ENCODE assay signal across 24 cellular contexts in the genomic region with DNA sequence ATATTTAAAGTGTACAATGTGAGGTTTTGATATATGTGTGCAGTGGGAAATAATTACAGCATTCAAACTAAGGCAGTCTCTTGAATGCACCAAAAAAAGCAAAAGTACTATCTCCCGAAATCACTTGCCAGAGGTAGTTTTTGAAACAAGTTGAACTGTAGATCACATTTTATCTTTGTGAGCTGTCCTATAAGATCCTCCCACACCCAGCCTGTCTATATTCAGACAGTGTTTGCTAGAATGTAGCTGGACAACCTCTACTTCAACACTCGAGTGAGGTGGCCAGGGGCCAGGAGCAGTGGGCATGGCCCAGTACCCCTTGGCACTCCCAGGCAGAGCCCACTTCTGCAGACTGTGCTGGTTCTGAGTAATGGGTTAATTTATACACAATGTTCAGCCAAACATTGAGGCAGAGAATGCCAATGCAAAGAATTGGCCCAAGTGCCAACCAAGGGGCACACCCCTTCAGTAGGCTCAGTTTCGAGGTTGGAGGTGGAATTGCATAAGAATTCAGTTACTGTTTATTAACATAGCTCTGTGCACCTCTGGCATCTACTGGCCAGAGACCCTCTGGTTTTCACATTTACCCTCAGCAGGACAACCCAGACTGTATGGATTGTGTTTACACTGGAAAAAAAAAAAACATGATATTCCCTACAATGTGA.
A peak's percentile ranks its signal among the peaks of the same experiment; 100 is the strongest.
DNase-seq lines count a peak whose midpoint lies in the region; ATAC-seq and TF ChIP-seq lines count a peak whose summit lies in the region.
"Had no signal": no experiment of that assay in that cellular context is flagged by ENCODE, and none has a peak within 500 bp of the region (broad histone marks: within the 10 kb centered on the region; RNA-seq: fewer than 3 reads in every experiment).

No MANE protein-coding gene starts in this region.

- H3K4me3 ChIP-seq in brain microvascular endothelial cell (ENCODE audit: low read depth, low read length) (no peak overlapping the region), lower lobe of right lung (no peak overlapping the region)
- H3K4me3 ChIP-seq: thoracic aorta had no signal

- peaks cover 8% of the 10 kb centered on the region for H3K4me1 Mint-ChIP-seq in activated CD8-positive, alpha-beta memory T cell treated with anti-CD3 and anti-CD28 coated beads, Interleukin-2, amount 10 ng/mL, durations not matched to agents 7 days and 5 days

- TF ChIP-seq CTCF in brain microvascular endothelial cell (IDR thresholded peaks at IDR 0.05; ENCODE audit: low read depth, low read length, missing control alignments) (no peak), lower lobe of right lung (IDR thresholded peaks at IDR 0.05) (no peak)

- no peak overlapping the region for H3K27ac Mint-ChIP-seq in activated CD8-positive, alpha-beta memory T cell treated with anti-CD3 and anti-CD28 coated beads, Interleukin-2, amount 10 ng/mL, durations not matched to agents 7 days and 5 days
- H3K27ac Mint-ChIP-seq: activated T-helper 2 cell treated with anti-CD3 and anti-CD28 coated beads, Interferon-gamma antibody, Interleukin-2, Interleukin-4, amounts not matched to agents 10 μg/mL and 5 μg/mL and 100 μg/mL, durations not matched to agents 14 hours and 24 hours and 36 hours; CD4-positive, CD25-positive, alpha-beta regulatory T cell; T-cell had no signal

- no peaks in the 10 kb centered on the region for H3K9me3 ChIP-seq in lower lobe of right lung
- H3K9me3 ChIP-seq: thoracic aorta had no signal

- CTCF ChIA-PET in activated CD8-positive, alpha-beta memory T cell treated with anti-CD3 and anti-CD28 coated beads, Interleukin-2, amount 10 ng/mL, durations not matched to agents 7 days and 5 days (lab: Charles Lee): no interaction called here

- H3K36me3 ChIP-seq in brain microvascular endothelial cell (replicated peaks) (no peaks in the 10 kb centered on the region), lower lobe of right lung (no peaks in the 10 kb centered on the region)
- H3K36me3 ChIP-seq: thoracic aorta had no signal

- DNase-seq in SIG-M5 treated with dmso at 0.1 percent for 504 hours (lab: John Stamatoyannopoulos, UW; ENCODE audit: unreplicated experiment): peak; percentile 28
- no peak for DNase-seq in SIG-M5 (lab: John Stamatoyannopoulos, UW)
- DNase-seq in brain microvascular endothelial cell: no peak
- DNase-seq in lower lobe of right lung: no peak
- DNase-seq in activated CD8-positive, alpha-beta memory T cell treated with anti-CD3 and anti-CD28 coated beads, Interleukin-2, amount 10 ng/mL, durations not matched to agents 7 days and 5 days: no peak
- DNase-seq: activated CD8-positive, alpha-beta memory T cell treated with anti-CD3 and anti-CD28 coated beads for 24 hours; amygdala; CD4-positive, CD25-positive, alpha-beta regulatory T cell; cortex of kidney; DMS79 treated with DMSO at 0.1 percent for 48 hours; glutamatergic neuron; islet precursor cell; NCI-H82; RPMI8226; stimulated activated CD4-positive, alpha-beta T cell treated with anti-CD3 and anti-CD28 coated beads, Interleukin-4, amount 100 ng/mL, for 24 hours; stimulated activated CD8-positive, alpha-beta memory T cell treated with anti-CD3 and anti-CD28 coated beads, Interleukin-4, amount 100 ng/mL, for 48 hours; T-cell had no signal

- H3K4me1 ChIP-seq in lower lobe of right lung: peaks cover 38% of the 10 kb centered on the region

- intact Hi-C loops in lower lobe of right lung (cut with DNase I): no loop called here

- no peak overlapping the region for H3K4me3 Mint-ChIP-seq in activated CD8-positive, alpha-beta memory T cell treated with anti-CD3 and anti-CD28 coated beads, Interleukin-2, amount 10 ng/mL, durations not matched to agents 7 days and 5 days
- H3K4me3 Mint-ChIP-seq: CD4-positive, CD25-positive, alpha-beta regulatory T cell; T-cell had no signal

- H3K27me3 ChIP-seq in brain microvascular endothelial cell (replicated peaks) (no peaks in the 10 kb centered on the region), lower lobe of right lung (ENCODE audit: low read depth) (no peaks in the 10 kb centered on the region)

- in situ Hi-C loops in brain microvascular endothelial cell (cut with HindIII; ENCODE audit: low pct_ligation_motif_present, low sequenced_read_pairs): no loop called here

- ATAC-seq in lower lobe of right lung (peak in 1 of 2 donors; percentile 7), GM21576 (IDR thresholded peaks at IDR 0.05; ENCODE audit: unreplicated experiment) (no peak), GM21619 (IDR thresholded peaks at IDR 0.05; ENCODE audit: unreplicated experiment) (no peak), GM19463 (IDR thresholded peaks at IDR 0.05; ENCODE audit: unreplicated experiment) (no peak)
- no peak for ATAC-seq in activated CD8-positive, alpha-beta memory T cell treated with anti-CD3 and anti-CD28 coated beads, Interleukin-2, amount 10 ng/mL, durations not matched to agents 7 days and 5 days
- ATAC-seq: HepG2, T-cell had no signal

- H3K36me3 Mint-ChIP-seq in activated CD8-positive, alpha-beta memory T cell treated with anti-CD3 and anti-CD28 coated beads, Interleukin-2, amount 10 ng/mL, durations not matched to agents 7 days and 5 days: no peaks in the 10 kb centered on the region
- H3K36me3 Mint-ChIP-seq: CD4-positive, CD25-positive, alpha-beta regulatory T cell; T-cell had no signal

- H3K27ac ChIP-seq in brain microvascular endothelial cell: peak overlapping the region; percentile 100
- peak overlapping the region; percentile 78 for H3K27ac ChIP-seq in lower lobe of right lung
- H3K27ac ChIP-seq: 22Rv1 had no signal

- no peaks in the 10 kb centered on the region for H3K9me3 Mint-ChIP-seq in activated CD8-positive, alpha-beta memory T cell treated with anti-CD3 and anti-CD28 coated beads, Interleukin-2, amount 10 ng/mL, durations not matched to agents 7 days and 5 days (ENCODE audit: low read depth)
- H3K9me3 Mint-ChIP-seq: activated T-helper 2 cell treated with anti-CD3 and anti-CD28 coated beads, Interferon-gamma antibody, Interleukin-2, Interleukin-4, amounts not matched to agents 10 μg/mL and 5 μg/mL and 100 μg/mL, durations not matched to agents 14 hours and 24 hours and 36 hours; CD4-positive, CD25-positive, alpha-beta regulatory T cell; T-cell had no signal

- H3K27me3 Mint-ChIP-seq in activated CD8-positive, alpha-beta memory T cell treated with anti-CD3 and anti-CD28 coated beads, Interleukin-2, amount 10 ng/mL, durations not matched to agents 7 days and 5 days: no peaks in the 10 kb centered on the region
- H3K27me3 Mint-ChIP-seq: CD4-positive, CD25-positive, alpha-beta regulatory T cell; T-cell had no signal
